In genomic region chr9:98168952-98169488, GRCh38 we compare ENCODE assay signal across 9 cellular contexts. TPM values are rescaled to one million over a fixed set of nuclear protein-coding genes. Genes with fewer than 3 reads are reported as not detected.
A peak's percentile ranks its signal among the peaks of the same experiment; 100 is the strongest.
DNase-seq lines count a peak whose midpoint lies in the region; ATAC-seq, FAIRE-seq and TF ChIP-seq lines count a peak whose summit lies in the region.
"Had no signal": no experiment of that assay in that cellular context is flagged by ENCODE, and none has a peak within 500 bp of the region (broad histone marks: within the 10 kb centered on the region; RNA-seq: fewer than 3 reads in every experiment).

No MANE protein-coding gene starts in this region.

- H3K27me3 Mint-ChIP-seq in activated T-helper 17 cell treated with anti-CD3 and anti-CD28 coated beads, Interleukin-2, amount 50 U/mL, for 72 hours, result no peaks in the 10 kb centered on the region

- TF ChIP-seq CTCF in HEK293 (tag by site-specific recombination; IDR thresholded peaks at IDR 0.05), result no peak
- no peak for TF ChIP-seq CTCF in keratinocyte (optimal IDR thresholded peaks at IDR 0.05 in 1 of 3, IDR thresholded peaks at IDR 0.05 in 1 of 3, conservative IDR thresholded peaks at IDR 0.05 in 1 of 3; ENCODE audit: extremely low read depth in 1 of 3, insufficient read depth in 2 of 3, low read length in 3 of 3)

- H3K27ac ChIP-seq in HEK293 (ENCODE audit: extremely low read depth, low read depth, low read length) (no peak overlapping the region), keratinocyte (ENCODE audit: control insufficient read depth, insufficient read depth, low read length) (peak overlapping the region; percentile 40)

- no peaks in the 10 kb centered on the region for H3K27me3 ChIP-seq in keratinocyte (ENCODE audit: control insufficient read depth, extremely low read depth, insufficient read depth, low read length)

- H3K4me2 ChIP-seq in keratinocyte (ENCODE audit: control insufficient read depth, extremely low read depth, insufficient read depth, low read depth, low read length), result peak overlapping the region; percentile 16

- peak overlapping the region; percentile 96 for H3K27ac Mint-ChIP-seq in activated T-helper 17 cell treated with anti-CD3 and anti-CD28 coated beads, Interleukin-2, amount 50 U/mL, for 72 hours

- H3K4me1 Mint-ChIP-seq in activated T-helper 17 cell treated with anti-CD3 and anti-CD28 coated beads, Interleukin-2, amount 50 U/mL, for 72 hours, result peaks cover 42% of the 10 kb centered on the region

- H3K9me3 Mint-ChIP-seq in activated T-helper 17 cell treated with anti-CD3 and anti-CD28 coated beads, Interleukin-2, amount 50 U/mL, for 72 hours, result no peaks in the 10 kb centered on the region
- H3K9me3 Mint-ChIP-seq: nephron had no signal

- DNase-seq in NCI-H2227 treated with DMSO at 0.1 percent for 48 hours (lab: John Stamatoyannopoulos, UW) (peak; percentile 23), keratinocyte (ENCODE audit: low read depth, low spot score) (no peak), NCI-H774 (lab: John Stamatoyannopoulos, UW) (no peak), Ammon's horn (ENCODE audit: low spot score) (no peak)

- H3K4me1 ChIP-seq in HEK293 (ENCODE audit: control insufficient read depth, insufficient read depth, low read length), result peaks cover 6% of the 10 kb centered on the region; the same call in 1 of the 2 replicates
- H3K4me1 ChIP-seq in keratinocyte (ENCODE audit: control insufficient read depth, extremely low read depth, insufficient read depth, low read length), result peaks cover 30% of the 10 kb centered on the region

- H3K4me3 Mint-ChIP-seq in activated T-helper 17 cell treated with anti-CD3 and anti-CD28 coated beads, Interleukin-2, amount 50 U/mL, for 72 hours, result peak overlapping the region; percentile 79
- H3K4me3 Mint-ChIP-seq: nephron had no signal

- no peaks in the 10 kb centered on the region for H3K9me3 ChIP-seq in HEK293 (ENCODE audit: control insufficient read depth, insufficient read depth, low read depth, low read length)
- H3K9me3 ChIP-seq in keratinocyte (ENCODE audit: control insufficient read depth, low read depth, low read length), result no peaks in the 10 kb centered on the region

- H4K20me1 ChIP-seq in keratinocyte (ENCODE audit: control insufficient read depth, extremely low read depth, insufficient read depth, low read length), result peaks cover 7% of the 10 kb centered on the region

- peaks cover 86% of the 10 kb centered on the region for H3K79me2 ChIP-seq in keratinocyte (ENCODE audit: control insufficient read depth, insufficient read depth, low read length)

- H3K4me3 ChIP-seq in HEK293 (ENCODE audit: low read depth, low read length), result no peak overlapping the region
- no peak overlapping the region for H3K4me3 ChIP-seq in keratinocyte (ENCODE audit: control insufficient read depth in 2 of 3, extremely low read depth in 1 of 3, insufficient read depth in 2 of 3, low read depth in 1 of 3, low read length in 3 of 3)

- H3K36me3 Mint-ChIP-seq in activated T-helper 17 cell treated with anti-CD3 and anti-CD28 coated beads, Interleukin-2, amount 50 U/mL, for 72 hours (ENCODE audit: low read depth), result no peaks in the 10 kb centered on the region

- dilution Hi-C loops in keratinocyte (cut with MboI; ENCODE audit: extremely low pct_ligation_motif_present, low sequenced_read_pairs), result no loop called here

- peaks cover 10% of the 10 kb centered on the region for H3K9me1 ChIP-seq in keratinocyte (ENCODE audit: control insufficient read depth, extremely low read depth, insufficient read depth, low read length)

- no peaks in the 10 kb centered on the region for H3K36me3 ChIP-seq in HEK293 (ENCODE audit: control insufficient read depth in 2 of 2, insufficient read depth in 1 of 2, low read length in 2 of 2)
- H3K36me3 ChIP-seq in keratinocyte (ENCODE audit: control insufficient read depth in 2 of 2, extremely low read depth in 1 of 2, insufficient read depth in 2 of 2, low read length in 2 of 2), result no peaks in the 10 kb centered on the region

- FAIRE-seq in keratinocyte (lab: Jason Lieb, UNC), result peak; percentile 67
- FAIRE-seq: TTC549 had no signal

- CTCF ChIA-PET in HEK293 (lab: Yijun Ruan, JAX), result interaction anchor here (0.7 kb wide), 1 partner anchor 28 kb away, joined by 3 read pairs; no protein-coding TSS in a partner anchor

- POLR2A ChIA-PET in HEK293 (lab: Yijun Ruan, JAX), result no interaction called here

- ATAC-seq in GM18858 (IDR thresholded peaks at IDR 0.05; ENCODE audit: unreplicated experiment), result peak; percentile 96
- ATAC-seq in activated T-helper 17 cell treated with anti-CD3 and anti-CD28 coated beads, Interleukin-2, amount 50 U/mL, for 72 hours (replicated peaks), result peak; percentile 99

- H3K9ac ChIP-seq in keratinocyte (ENCODE audit: control insufficient read depth, extremely low read depth, insufficient read depth, low read length), result no peak overlapping the region

- no peak overlapping the region for H2AFZ ChIP-seq in keratinocyte (ENCODE audit: control insufficient read depth, low read length)

TF ChIP-seq in HEK293, 187 proteins besides CTCF, POLR2A, EP300 and RAD21 (continues in another document):
- TF ChIP-seq, protein P1, sequence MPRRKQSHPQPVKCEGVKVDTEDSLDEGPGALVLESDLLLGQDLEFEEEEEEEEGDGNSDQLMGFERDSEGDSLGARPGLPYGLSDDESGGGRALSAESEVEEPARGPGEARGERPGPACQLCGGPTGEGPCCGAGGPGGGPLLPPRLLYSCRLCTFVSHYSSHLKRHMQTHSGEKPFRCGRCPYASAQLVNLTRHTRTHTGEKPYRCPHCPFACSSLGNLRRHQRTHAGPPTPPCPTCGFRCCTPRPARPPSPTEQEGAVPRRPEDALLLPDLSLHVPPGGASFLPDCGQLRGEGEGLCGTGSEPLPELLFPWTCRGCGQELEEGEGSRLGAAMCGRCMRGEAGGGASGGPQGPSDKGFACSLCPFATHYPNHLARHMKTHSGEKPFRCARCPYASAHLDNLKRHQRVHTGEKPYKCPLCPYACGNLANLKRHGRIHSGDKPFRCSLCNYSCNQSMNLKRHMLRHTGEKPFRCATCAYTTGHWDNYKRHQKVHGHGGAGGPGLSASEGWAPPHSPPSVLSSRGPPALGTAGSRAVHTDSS (tag by site-specific recombination; IDR thresholded peaks at IDR 0.05), result no peak
- TF ChIP-seq ZNF274 (IDR thresholded peaks at IDR 0.05; ENCODE audit: low read length) (no peak), ZNF274 (tag by site-specific recombination; IDR thresholded peaks at IDR 0.05; ENCODE audit: borderline replicate concordance) (no peak), ZXDB (tag by site-specific recombination; IDR thresholded peaks at IDR 0.05) (no peak), RBAK (tag by site-specific recombination; IDR thresholded peaks at IDR 0.05) (no peak)
- TF ChIP-seq, protein P2, sequence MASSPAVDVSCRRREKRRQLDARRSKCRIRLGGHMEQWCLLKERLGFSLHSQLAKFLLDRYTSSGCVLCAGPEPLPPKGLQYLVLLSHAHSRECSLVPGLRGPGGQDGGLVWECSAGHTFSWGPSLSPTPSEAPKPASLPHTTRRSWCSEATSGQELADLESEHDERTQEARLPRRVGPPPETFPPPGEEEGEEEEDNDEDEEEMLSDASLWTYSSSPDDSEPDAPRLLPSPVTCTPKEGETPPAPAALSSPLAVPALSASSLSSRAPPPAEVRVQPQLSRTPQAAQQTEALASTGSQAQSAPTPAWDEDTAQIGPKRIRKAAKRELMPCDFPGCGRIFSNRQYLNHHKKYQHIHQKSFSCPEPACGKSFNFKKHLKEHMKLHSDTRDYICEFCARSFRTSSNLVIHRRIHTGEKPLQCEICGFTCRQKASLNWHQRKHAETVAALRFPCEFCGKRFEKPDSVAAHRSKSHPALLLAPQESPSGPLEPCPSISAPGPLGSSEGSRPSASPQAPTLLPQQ (tag by site-specific recombination; IDR thresholded peaks at IDR 0.05), result no peak

RNA-seq across cellular contexts. Expression of gene CORO2A, which starts 23.4 kb away (rescaled TPM):
- total RNA-seq in activated T-helper 17 cell treated with anti-CD3 and anti-CD28 coated beads, Interleukin-2, amount 50 U/mL, for 72 hours, result 10 to 100 TPM in 1 of 2 donors, 1 to 10 TPM in 1; 9.9 to 18.2 TPM
- 30.9 to 45.2 TPM (median 31.7 TPM) in 3 replicates for polyA plus RNA-seq in keratinocyte
- 9.8 TPM for polyA plus RNA-seq in keratinocyte (2011; ENCODE audit: low read depth)
- 33.2 and 34.5 TPM in 2 replicates for polyA plus RNA-seq in keratinocyte (2011; cell fraction: cytosol; rRNA removed)
- 35.1 and 38.7 TPM in 2 replicates for polyA plus RNA-seq in keratinocyte (2011; cell fraction: nucleus; rRNA removed)
- polyA plus RNA-seq in keratinocyte (2012; ENCODE audit: low replicate concordance), result 17.9 and 33.7 TPM in 2 replicates
- polyA minus RNA-seq in keratinocyte, result 49.6 to 65.0 TPM (median 51.0 TPM) in 3 replicates
- polyA minus RNA-seq in keratinocyte (2011; cell fraction: cytosol; rRNA and poly(A)+ RNA removed), result 38.0 TPM
- 23.0 and 30.8 TPM in 2 replicates for polyA minus RNA-seq in keratinocyte (2011; cell fraction: nucleus; rRNA and poly(A)+ RNA removed)

RNA-seq across cellular contexts. Expression of gene TRIM14, which starts 50.0 kb away (rescaled TPM):
- total RNA-seq in activated T-helper 17 cell treated with anti-CD3 and anti-CD28 coated beads, Interleukin-2, amount 50 U/mL, for 72 hours, result 10 to 100 TPM; 43.4 to 57.8 TPM
- polyA plus RNA-seq in keratinocyte, result 19.8 to 36.9 TPM (median 22.1 TPM) in 3 replicates
- polyA plus RNA-seq in keratinocyte (2011; ENCODE audit: low read depth), result 4.5 TPM
- polyA plus RNA-seq in keratinocyte (2011; cell fraction: cytosol; rRNA removed), result 21.0 and 23.3 TPM in 2 replicates
- 23.3 and 24.6 TPM in 2 replicates for polyA plus RNA-seq in keratinocyte (2011; cell fraction: nucleus; rRNA removed)
- polyA plus RNA-seq in keratinocyte (2012; ENCODE audit: low replicate concordance), result 7.4 and 30.1 TPM in 2 replicates
- polyA minus RNA-seq in keratinocyte, result 18.0 to 38.9 TPM (median 21.8 TPM) in 3 replicates
- polyA minus RNA-seq in keratinocyte (2011; cell fraction: cytosol; rRNA and poly(A)+ RNA removed), result 18.8 TPM
- polyA minus RNA-seq in keratinocyte (2011; cell fraction: nucleus; rRNA and poly(A)+ RNA removed), result 9.7 and 14.8 TPM in 2 replicates
